9 cellular contexts compared by ENCODE assay signal in the genomic region with DNA sequence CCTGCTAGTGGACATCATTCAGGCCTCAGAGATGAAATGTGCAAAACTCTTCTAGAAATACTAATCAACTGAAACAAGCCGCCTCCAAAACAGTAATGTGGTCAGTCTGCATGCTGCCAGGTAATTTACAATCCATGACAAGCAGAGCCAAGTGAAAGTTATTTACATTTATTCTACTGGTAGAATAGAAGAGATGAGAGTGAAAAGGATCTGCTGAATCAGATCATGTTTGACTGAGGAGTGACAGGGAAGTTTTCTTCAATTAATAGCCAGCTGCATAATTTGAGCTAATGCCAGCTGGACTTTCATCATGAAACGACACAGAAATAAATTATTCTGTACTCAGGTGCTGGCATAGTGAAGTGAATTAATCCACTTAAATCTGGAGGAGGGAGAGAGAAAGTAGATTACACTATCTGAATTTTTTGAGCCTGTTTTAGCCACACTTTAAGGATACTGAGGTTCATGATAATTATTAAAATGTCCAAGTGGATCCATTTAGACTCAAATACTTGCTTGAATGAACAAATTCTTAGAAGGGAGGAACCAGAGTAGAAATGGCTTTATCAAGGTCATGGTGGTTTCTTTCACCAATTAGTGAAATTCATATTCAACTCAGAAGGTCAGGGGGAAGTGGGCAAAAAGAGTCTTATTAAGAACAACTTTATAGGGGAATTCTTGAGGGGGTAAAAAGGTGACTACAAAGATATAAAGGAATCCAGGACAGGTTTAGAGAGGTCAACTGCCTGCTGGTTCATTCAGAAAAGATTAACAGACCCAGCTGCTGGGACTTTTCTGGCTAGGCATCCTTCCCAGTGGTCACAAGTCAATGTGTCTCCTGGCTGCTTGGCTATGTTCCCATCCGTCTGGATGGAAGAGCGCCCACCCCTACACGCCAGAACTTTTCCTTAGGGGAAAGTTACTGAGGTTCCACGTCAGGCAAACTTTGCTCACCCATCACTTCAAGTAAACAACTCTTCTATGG.
DNase-seq lines count a peak whose midpoint lies in the region; ATAC-seq, FAIRE-seq and TF ChIP-seq lines count a peak whose summit lies in the region.
"Had no signal": no experiment of that assay in that cellular context is flagged by ENCODE, and none has a peak within 500 bp of the region (broad histone marks: within the 10 kb centered on the region; RNA-seq: fewer than 3 reads in every experiment).

No MANE protein-coding gene starts in this region.

- H3K27ac Mint-ChIP-seq in IgD-negative memory B cell = peak overlapping the region in 2 of 3 donors; percentile 78 to 89
- H3K27ac Mint-ChIP-seq in activated T-helper 17 cell treated with anti-CD3 and anti-CD28 coated beads, Interleukin-2, amount 50 U/mL, for 72 hours = no peak overlapping the region

- DNase-seq in right atrium auricular region (ENCODE audit: low spot score) = no peak
- peak; percentile 76 for DNase-seq in small intestine
- DNase-seq in urothelium cell line (ENCODE audit: low spot score) = no peak
- no peak for DNase-seq in SIG-M5 (lab: John Stamatoyannopoulos, UW)

- TF ChIP-seq CTCF in VCaP (conservative IDR thresholded peaks at IDR 0.05) (no peak), right atrium auricular region (IDR thresholded peaks at IDR 0.05) (no peak)

- no peak overlapping the region for H3K4me3 ChIP-seq in right atrium auricular region
- H3K4me3 ChIP-seq in small intestine (ENCODE audit: low read depth in 1 of 2, low read length in 2 of 2) = no peak overlapping the region

- H3K27me3 ChIP-seq in right atrium auricular region (no peaks in the 10 kb centered on the region), small intestine (ENCODE audit: control insufficient read depth in 2 of 2, insufficient read depth in 2 of 2, low read length in 2 of 2) (no peaks in the 10 kb centered on the region)

- no peak for ATAC-seq in activated T-helper 17 cell treated with anti-CD3 and anti-CD28 coated beads, Interleukin-2, amount 50 U/mL, for 72 hours (replicated peaks)
- ATAC-seq in HG03342 (IDR thresholded peaks at IDR 0.05; ENCODE audit: unreplicated experiment) = no peak
- ATAC-seq: esophagus mucosa had no signal

- H3K27me3 Mint-ChIP-seq in IgD-negative memory B cell = no peaks in the 10 kb centered on the region
- H3K27me3 Mint-ChIP-seq in activated T-helper 17 cell treated with anti-CD3 and anti-CD28 coated beads, Interleukin-2, amount 50 U/mL, for 72 hours = no peaks in the 10 kb centered on the region

- 33 to 41% (median 38%) methylated on average over 6 of the region's 6 CpGs for WGBS in small intestine, 3 donors

- H3K27ac ChIP-seq in VCaP = peak overlapping the region; percentile 10
- peak overlapping the region; percentile 14 to 41 for H3K27ac ChIP-seq in right atrium auricular region
- no peak overlapping the region for H3K27ac ChIP-seq in small intestine (ENCODE audit: low read depth in 1 of 2, low read length in 1 of 2)

- H3K9me3 ChIP-seq in right atrium auricular region = no peaks in the 10 kb centered on the region
- no peaks in the 10 kb centered on the region for H3K9me3 ChIP-seq in small intestine (ENCODE audit: control insufficient read depth, low read depth)

- peaks cover 10% of the 10 kb centered on the region for H3K36me3 Mint-ChIP-seq in IgD-negative memory B cell
- no peaks in the 10 kb centered on the region for H3K36me3 Mint-ChIP-seq in activated T-helper 17 cell treated with anti-CD3 and anti-CD28 coated beads, Interleukin-2, amount 50 U/mL, for 72 hours (ENCODE audit: low read depth)

- peaks cover 0 to 18% of the 10 kb centered on the region in 2 donors for H3K4me1 ChIP-seq in right atrium auricular region
- H3K4me1 ChIP-seq in small intestine (ENCODE audit: control insufficient read depth in 2 of 2, insufficient read depth in 1 of 2, low read depth in 1 of 2, low read length in 1 of 2) = peaks cover 0 to 17% of the 10 kb centered on the region in 2 donors

- FAIRE-seq in small intestine (lab: Jason Lieb, UNC) (no peak), urothelium cell line (lab: Jason Lieb, UNC) (no peak)

- H3K4me1 Mint-ChIP-seq in IgD-negative memory B cell = peaks cover 0 to 21% (median 18%) of the 10 kb centered on the region in 3 donors
- no peaks in the 10 kb centered on the region for H3K4me1 Mint-ChIP-seq in activated T-helper 17 cell treated with anti-CD3 and anti-CD28 coated beads, Interleukin-2, amount 50 U/mL, for 72 hours

- H3K36me3 ChIP-seq in right atrium auricular region (no peaks in the 10 kb centered on the region), small intestine (ENCODE audit: control insufficient read depth in 2 of 2, insufficient read depth in 2 of 2, low read length in 2 of 2) (no peaks in the 10 kb centered on the region)

- no peaks in the 10 kb centered on the region for H3K9me3 Mint-ChIP-seq in IgD-negative memory B cell
- no peaks in the 10 kb centered on the region for H3K9me3 Mint-ChIP-seq in activated T-helper 17 cell treated with anti-CD3 and anti-CD28 coated beads, Interleukin-2, amount 50 U/mL, for 72 hours

- no peak overlapping the region for H3K4me3 Mint-ChIP-seq in IgD-negative memory B cell
- no peak overlapping the region for H3K4me3 Mint-ChIP-seq in activated T-helper 17 cell treated with anti-CD3 and anti-CD28 coated beads, Interleukin-2, amount 50 U/mL, for 72 hours

Comparison
In these comparisons a context has a peak if more than half of its experiments do, and no peak if none do; other contexts are left out.
1. H3K27ac ChIP-seq: peak in VCaP (single experiment) and right atrium auricular region (2 of 2); none in small intestine (0 of 2).